ENCODE assay signal across 8 cellular contexts in the genomic region with DNA sequence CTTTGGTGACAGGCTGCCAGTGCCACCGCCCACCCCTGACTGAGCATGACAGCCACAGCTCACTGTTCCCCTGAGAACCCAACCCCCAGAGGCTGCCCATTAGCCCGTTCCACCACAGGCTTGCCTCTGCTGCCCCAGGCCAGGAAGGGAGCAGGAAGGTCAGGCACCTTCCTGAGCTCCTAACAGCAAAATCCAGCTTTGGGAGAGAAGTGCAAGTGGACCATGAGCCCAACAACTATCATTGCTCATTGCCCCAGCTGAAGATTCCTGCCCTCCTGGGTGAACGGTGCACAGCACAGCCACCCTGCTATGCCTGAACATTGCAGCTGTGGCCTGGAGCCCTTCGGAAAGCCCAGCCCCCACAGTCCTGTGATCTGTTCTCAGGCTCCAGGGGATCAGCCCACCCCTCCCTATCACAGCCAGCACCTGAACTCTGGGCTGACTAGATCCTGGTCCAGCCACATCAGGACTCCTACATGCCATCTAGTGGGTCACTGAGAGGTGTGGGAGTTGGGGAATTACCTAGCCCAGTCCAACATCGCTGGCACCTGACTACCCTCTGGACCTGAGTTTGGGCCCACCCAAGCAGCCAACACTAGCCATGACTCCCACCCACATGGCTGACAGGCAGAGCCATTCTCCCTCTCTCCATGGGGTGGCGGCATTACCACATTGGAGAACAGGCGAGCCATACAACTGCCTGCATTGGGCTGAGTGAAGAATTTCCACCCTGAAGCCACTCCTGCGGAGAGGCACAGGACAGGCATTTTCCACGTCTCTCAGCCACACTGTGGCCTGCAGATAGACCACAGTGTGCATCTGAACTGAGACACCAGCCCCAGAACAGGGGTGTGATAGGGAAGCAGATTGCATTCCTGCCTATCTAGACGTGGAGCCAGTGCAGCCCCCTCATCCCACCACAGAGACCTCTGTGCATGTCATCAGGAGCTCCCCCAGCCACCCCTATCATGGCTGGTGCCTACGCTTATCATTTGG. TPM values are rescaled to one million over a fixed set of nuclear protein-coding genes. Genes with fewer than 3 reads are reported as not detected.
DNase-seq lines count a peak whose midpoint lies in the region; ATAC-seq and TF ChIP-seq lines count a peak whose summit lies in the region.

No MANE protein-coding gene starts in this region.

- H3K9me1 ChIP-seq in IMR-90 (ENCODE audit: insufficient read depth, low read length), result no peaks in the 10 kb centered on the region

- H2BK120ac ChIP-seq in IMR-90 (ENCODE audit: low read depth, low read length), result peak overlapping the region; percentile 51; the same call in 1 of the 2 replicates

- H2BK15ac ChIP-seq in IMR-90 (ENCODE audit: low read depth, low read length), result no peak overlapping the region

- peak; percentile 97 for TF ChIP-seq CTCF in IMR-90 (conservative IDR thresholded peaks at IDR 0.05; ENCODE audit: low read depth, low read length)
- peak; percentile 74 to 96 for TF ChIP-seq CTCF in right atrium auricular region (IDR thresholded peaks at IDR 0.05)

- no peak overlapping the region for H3K4me2 ChIP-seq in IMR-90 (ENCODE audit: low read depth, low read length)

- H3K56ac ChIP-seq in IMR-90 (ENCODE audit: extremely low read depth, insufficient read depth, low read length), result no peak overlapping the region

- H3K14ac ChIP-seq in IMR-90 (replicated peaks; ENCODE audit: low read depth, low read length), result no peak overlapping the region

- ATAC-seq in GM18907 (IDR thresholded peaks at IDR 0.05; ENCODE audit: unreplicated experiment) (peak; percentile 85), IMR-90 (ENCODE audit: low read depth) (peak; percentile 99)

- TF ChIP-seq POLR2A in IMR-90 (IDR thresholded peaks at IDR 0.05; ENCODE audit: low read depth, low read length), result 0 out of 2 replicates have a peak, but pooled peaks have one; percentile 39

- H3K4ac ChIP-seq in IMR-90 (ENCODE audit: low read depth, low read length), result peak overlapping the region; percentile 54; the same call in 1 of the 2 replicates

- H3K9ac ChIP-seq in IMR-90 (ENCODE audit: low read depth, low read length), result no peak overlapping the region

- no peaks in the 10 kb centered on the region for H3K36me3 ChIP-seq in IMR-90 (ENCODE audit: control insufficient read depth, insufficient read depth, low read length)
- H3K36me3 ChIP-seq in right atrium auricular region, result no peaks in the 10 kb centered on the region

- WGBS in IMR-90 (ENCODE audit: extremely low coverage in 2 of 2, insufficient read length in 1 of 2), 2 experiments, result no CpG with 5 or more reads among the region's 11 CpGs

- H4K20me1 ChIP-seq in IMR-90 (ENCODE audit: insufficient read depth, low read length), result no peaks in the 10 kb centered on the region

- H3K9me3 ChIP-seq in IMR-90 (ENCODE audit: control insufficient read depth, insufficient read depth, low read length) (no peaks in the 10 kb centered on the region), right atrium auricular region (peaks cover 0 to 4% of the 10 kb centered on the region in 2 donors)

- H3K4me1 ChIP-seq in IMR-90 (ENCODE audit: control insufficient read depth, insufficient read depth, low read length), result peaks cover 2% of the 10 kb centered on the region; the same call in 1 of the 2 replicates
- H3K4me1 ChIP-seq in right atrium auricular region, result no peaks in the 10 kb centered on the region

- CTCF ChIA-PET in IMR-90 (lab: Yijun Ruan, JAX), result interaction anchor here (0.7 to 2.0 kb wide), 7 partner anchors 8 to 1175 kb away, joined by 3 to 8 read pairs (median 3); no protein-coding TSS in a partner anchor

- dilution Hi-C loops in IMR-90 (cut with HindIII; ENCODE audit: low sequenced_read_pairs, unreplicated experiment), result no loop called here

- TF ChIP-seq RAD21 in IMR-90 (IDR thresholded peaks at IDR 0.05; ENCODE audit: low read length), result peak; percentile 100

- H3K27ac ChIP-seq in IMR-90 (ENCODE audit: insufficient read depth, low read length) (no peak overlapping the region), right atrium auricular region (no peak overlapping the region)

- no peak overlapping the region for H4K5ac ChIP-seq in IMR-90 (ENCODE audit: low read depth, low read length)

- H4K91ac ChIP-seq in IMR-90 (ENCODE audit: insufficient read depth, low read depth, low read length), result peak overlapping the region; percentile 52

- no peak overlapping the region for H3K4me3 ChIP-seq in IMR-90 (ENCODE audit: insufficient read depth, low read depth, low read length)
- H3K4me3 ChIP-seq in right atrium auricular region, result no peak overlapping the region

- in situ Hi-C loops in IMR-90 (cut with MboI; ENCODE audit: low sequenced_read_pairs), result no loop called here

- peak overlapping the region; percentile 51 for H2AFZ ChIP-seq in IMR-90 (replicated peaks; ENCODE audit: low read length, poor library complexity)

- BruUV-seq in IMR-90 (replicated peaks; lab: Mats Ljungman, UMichigan), result no TSS peak

- H3K79me1 ChIP-seq in IMR-90 (ENCODE audit: low read depth in 1 of 2, low read length in 2 of 2), result no peaks in the 10 kb centered on the region

- H2AK5ac ChIP-seq in IMR-90 (ENCODE audit: low read depth, low read length), result no peak overlapping the region

- POLR2A ChIA-PET in IMR-90 (lab: Charles Lee; ENCODE audit: unreplicated experiment), result no interaction called here

- intact Hi-C loops in IMR-90 (cut with micrococcal nuclease), result loop anchor here (2.0 to 10.0 kb wide), 2 partner anchors 96 to 994 kb away; no protein-coding TSS in a partner anchor

- H3K23ac ChIP-seq in IMR-90 (ENCODE audit: low read depth, low read length), result no peak overlapping the region

- H2BK20ac ChIP-seq in IMR-90 (ENCODE audit: low read depth, low read length), result 0 out of 2 replicates have a peak overlapping the region, but pooled peaks have one; percentile 44

- DNase-seq in AML-193 (lab: John Stamatoyannopoulos, UW) (peak; percentile 47 to 73), IMR-90 (peak; percentile 70), T-helper 2 cell (peak in 3 of 5 experiments; percentile 27 to 51 (median 32)), anterior cingulate cortex (lab: John Stamatoyannopoulos, UW) (peak in 54 of 58 donors; percentile 10 to 83 (median 56)), right atrium auricular region (ENCODE audit: low spot score) (peak; percentile 83), retina (peak; percentile 80), NCI-H345 (lab: John Stamatoyannopoulos, UW) (no peak)

- peak overlapping the region; percentile 88 for H2AK9ac ChIP-seq in IMR-90 (replicated peaks; ENCODE audit: low read depth, low read length, poor library complexity)

- no peak overlapping the region for H3K18ac ChIP-seq in IMR-90 (ENCODE audit: low read depth, low read length)

- H3K27me3 ChIP-seq in IMR-90 (ENCODE audit: control insufficient read depth, insufficient read depth, low read length), result peaks cover 7% of the 10 kb centered on the region
- no peaks in the 10 kb centered on the region for H3K27me3 ChIP-seq in right atrium auricular region

- H4K8ac ChIP-seq in IMR-90 (ENCODE audit: low read depth in 2 of 2, low read length in 2 of 2), result no peak overlapping the region

- H2BK5ac ChIP-seq in IMR-90 (ENCODE audit: low read depth, low read length, poor library complexity, severe bottlenecking), result no peak overlapping the region

TF ChIP-seq in IMR-90, 13 proteins besides CTCF, POLR2A, EP300 and RAD21:
- TF ChIP-seq SMC3 (IDR thresholded peaks at IDR 0.05; ENCODE audit: low read depth, low read length), result peak; percentile 98
- TF ChIP-seq, protein P1, sequence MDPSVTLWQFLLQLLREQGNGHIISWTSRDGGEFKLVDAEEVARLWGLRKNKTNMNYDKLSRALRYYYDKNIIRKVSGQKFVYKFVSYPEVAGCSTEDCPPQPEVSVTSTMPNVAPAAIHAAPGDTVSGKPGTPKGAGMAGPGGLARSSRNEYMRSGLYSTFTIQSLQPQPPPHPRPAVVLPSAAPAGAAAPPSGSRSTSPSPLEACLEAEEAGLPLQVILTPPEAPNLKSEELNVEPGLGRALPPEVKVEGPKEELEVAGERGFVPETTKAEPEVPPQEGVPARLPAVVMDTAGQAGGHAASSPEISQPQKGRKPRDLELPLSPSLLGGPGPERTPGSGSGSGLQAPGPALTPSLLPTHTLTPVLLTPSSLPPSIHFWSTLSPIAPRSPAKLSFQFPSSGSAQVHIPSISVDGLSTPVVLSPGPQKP (IDR thresholded peaks at IDR 0.05; ENCODE audit: borderline replicate concordance, low read depth, low read length), result no peak
- TF ChIP-seq CHD1 (IDR thresholded peaks at IDR 0.05; ENCODE audit: low read depth, low read length), result no peak
- TF ChIP-seq MAZ (IDR thresholded peaks at IDR 0.05; ENCODE audit: borderline replicate concordance, low read depth, low read length), result peak; percentile 54; the same call in 1 of the 2 replicates

RNA-seq across cellular contexts. Expression of a gene that starts 58.4 kb away (rescaled TPM):
- total RNA-seq in IMR-90 (2012; rRNA removed), result not detected in 2 replicates
- polyA plus RNA-seq in IMR-90 (2012; rRNA removed), result not detected in 2 replicates
- not detected in 2 replicates for polyA plus RNA-seq in IMR-90 (2012; cell fraction: cytosol; rRNA removed)
- polyA plus RNA-seq in IMR-90 (2012; cell fraction: nucleus; rRNA removed; ENCODE audit: low replicate concordance), result 0.03 TPM in 1 of 2 replicates, not detected in the other
- total RNA-seq in right atrium auricular region, result not detected
